In genomic region chr5:139684881-139685749, GRCh38 we compare ENCODE assay signal across 12 cellular contexts. TPM values are rescaled to one million over a fixed set of nuclear protein-coding genes. Genes with fewer than 3 reads are reported as not detected.
DNase-seq lines count a peak whose midpoint lies in the region; TF ChIP-seq lines count a peak whose summit lies in the region.
"Had no signal": no experiment of that assay in that cellular context is flagged by ENCODE, and none has a peak within 500 bp of the region (broad histone marks: within the 10 kb centered on the region; RNA-seq: fewer than 3 reads in every experiment).

No MANE protein-coding gene starts in this region.

- peak overlapping the region; percentile 91 for H3K4me2 ChIP-seq in BLaER1

- H3K27ac ChIP-seq in BLaER1, result peak overlapping the region; percentile 80
- H3K27ac ChIP-seq: SJCRH30 had no signal

- H4K20me1 ChIP-seq in BLaER1, result peaks cover 63% of the 10 kb centered on the region

- DNase-seq in LHCN-M2 (ENCODE audit: low read depth) (peak; percentile 56), cerebellar nuclear complex (lab: John Stamatoyannopoulos, UW) (peak; percentile 27 to 66), myocyte (ENCODE audit: low read depth) (peak; percentile 86), NCI-H1436 (lab: John Stamatoyannopoulos, UW) (no peak), NCI-H774 (lab: John Stamatoyannopoulos, UW) (no peak), UCSD-AML1 (lab: John Stamatoyannopoulos, UW; ENCODE audit: unreplicated experiment) (no peak), GM10266 (ENCODE audit: extremely low spot score) (no peak)
- DNase-seq: central memory CD4-positive, alpha-beta T cell; hippocampal formation; MM.1S had no signal

- H3K4me3 ChIP-seq in BLaER1, result peak overlapping the region; percentile 15; the same call in 1 of the 2 replicates
- H3K4me3 ChIP-seq: SJCRH30 had no signal

- H3K9me3 ChIP-seq in BLaER1, result no peaks in the 10 kb centered on the region
- H3K9me3 ChIP-seq: SJCRH30 had no signal

- H3K4me1 ChIP-seq in BLaER1, result peaks cover 100% of the 10 kb centered on the region

- TF ChIP-seq CTCF in GM10266 (IDR thresholded peaks at IDR 0.05; ENCODE audit: control insufficient read depth, insufficient read depth, low read depth, missing control alignments), result no peak

- H3K9ac ChIP-seq in BLaER1, result peak overlapping the region; percentile 66

- H3K36me3 ChIP-seq in BLaER1, result peaks cover 35% of the 10 kb centered on the region

- no peaks in the 10 kb centered on the region for H3K27me3 ChIP-seq in BLaER1
- H3K27me3 ChIP-seq: SJCRH30 had no signal

RNA-seq across cellular contexts. Expression of gene CXXC5, which starts 37.0 kb away (rescaled TPM):
- total RNA-seq in LHCN-M2 (2014; rRNA removed) (240 and 264 TPM in 2 replicates), myocyte (246 and 253 TPM in 2 replicates)
- polyA plus RNA-seq in LHCN-M2 (2012), result 111 TPM
- 186 TPM for polyA plus RNA-seq in myocyte (2012)

Comparison
In these comparisons a context has a peak if more than half of its experiments do, and no peak if none do; other contexts are left out.
1. DNase-seq: peak in LHCN-M2 (single experiment), cerebellar nuclear complex (2 of 2) and myocyte (single experiment); none in NCI-H1436 (single experiment), NCI-H774 (single experiment), UCSD-AML1 (single experiment) and GM10266 (single experiment).